11 cellular contexts compared by ENCODE assay signal in genomic region chrX:151754042-151754419, GRCh38. TPM values are rescaled to one million over a fixed set of nuclear protein-coding genes. Genes with fewer than 3 reads are reported as not detected.
A peak's percentile ranks its signal among the peaks of the same experiment; 100 is the strongest.
DNase-seq lines count a peak whose midpoint lies in the region; ATAC-seq and TF ChIP-seq lines count a peak whose summit lies in the region.
"Had no signal": no experiment of that assay in that cellular context is flagged by ENCODE, and none has a peak within 500 bp of the region (broad histone marks: within the 10 kb centered on the region; RNA-seq: fewer than 3 reads in every experiment).

No MANE protein-coding gene starts in this region.

- POLR2A ChIA-PET in IMR-90 (lab: Charles Lee; ENCODE audit: unreplicated experiment), result no interaction called here

- H3K9me1 ChIP-seq in IMR-90 (ENCODE audit: insufficient read depth, low read length), result no peaks in the 10 kb centered on the region

- no peak overlapping the region for H2AK5ac ChIP-seq in IMR-90 (ENCODE audit: low read depth, low read length)

- WGBS in IMR-90 (ENCODE audit: extremely low coverage in 2 of 2, insufficient read length in 1 of 2), 2 experiments, result 58% methylated on average over 3 of the region's 6 CpGs; no CpG with 5 or more reads in 1 of the 2 experiments

- H3K4me2 ChIP-seq in IMR-90 (ENCODE audit: low read depth, low read length), result no peak overlapping the region

- H2BK15ac ChIP-seq in IMR-90 (ENCODE audit: low read depth, low read length), result no peak overlapping the region

- CTCF ChIA-PET in IMR-90 (lab: Yijun Ruan, JAX), result no interaction called here

- no peak overlapping the region for H2BK20ac ChIP-seq in IMR-90 (ENCODE audit: low read depth, low read length)

- peaks cover 3 to 27% of the 10 kb centered on the region in 2 donors for H3K27me3 Mint-ChIP-seq in natural killer cell (ENCODE audit: low read depth in 2 of 2)

- no peak overlapping the region for H2AFZ ChIP-seq in IMR-90 (replicated peaks; ENCODE audit: low read length, poor library complexity)

- no peaks in the 10 kb centered on the region for H3K9me3 Mint-ChIP-seq in natural killer cell
- H3K9me3 Mint-ChIP-seq: memory B cell had no signal

- dilution Hi-C loops in IMR-90 (cut with HindIII; ENCODE audit: low sequenced_read_pairs, unreplicated experiment), result no loop called here

- intact Hi-C loops in IMR-90 (cut with micrococcal nuclease) (loop anchor here (5.0 kb wide), 1 partner anchor 883 kb away; the partner anchor contains the start of gene GABRQ), natural killer cell (cut with micrococcal nuclease) (no loop called here)

- no peak overlapping the region for H3K9ac ChIP-seq in IMR-90 (ENCODE audit: low read depth, low read length)
- H3K9ac ChIP-seq in adipocyte (ENCODE audit: low read length), result no peak overlapping the region

- H3K27ac ChIP-seq in IMR-90 (ENCODE audit: insufficient read depth, low read length), result no peak overlapping the region
- H3K27ac ChIP-seq: testis had no signal

- BruUV-seq in IMR-90 (replicated peaks; lab: Mats Ljungman, UMichigan), result no TSS peak

- H3K27me3 ChIP-seq in IMR-90 (ENCODE audit: control insufficient read depth, insufficient read depth, low read length) (no peaks in the 10 kb centered on the region), adipocyte (replicated peaks; ENCODE audit: control insufficient read depth, insufficient read depth, low read length) (peaks cover 54% of the 10 kb centered on the region)
- H3K27me3 ChIP-seq: testis had no signal

- no peaks in the 10 kb centered on the region for H3K79me1 ChIP-seq in IMR-90 (ENCODE audit: low read depth in 1 of 2, low read length in 2 of 2)

- H3K27ac Mint-ChIP-seq in natural killer cell, result no peak overlapping the region
- H3K27ac Mint-ChIP-seq: memory B cell had no signal

- H3K18ac ChIP-seq in IMR-90 (ENCODE audit: low read depth, low read length), result no peak overlapping the region

- no peaks in the 10 kb centered on the region for H4K20me1 ChIP-seq in IMR-90 (ENCODE audit: insufficient read depth, low read length)

- H3K4me3 ChIP-seq in IMR-90 (ENCODE audit: insufficient read depth, low read depth, low read length) (no peak overlapping the region), adipocyte (ENCODE audit: low read length) (no peak overlapping the region)
- H3K4me3 ChIP-seq: testis had no signal

- H3K4ac ChIP-seq in IMR-90 (ENCODE audit: low read depth, low read length), result no peak overlapping the region

- H3K14ac ChIP-seq in IMR-90 (replicated peaks; ENCODE audit: low read depth, low read length), result no peak overlapping the region

- H3K36me3 Mint-ChIP-seq in natural killer cell, result no peaks in the 10 kb centered on the region
- H3K36me3 Mint-ChIP-seq: memory B cell had no signal

- H4K5ac ChIP-seq in IMR-90 (ENCODE audit: low read depth, low read length), result no peak overlapping the region

- no peak overlapping the region for H3K23ac ChIP-seq in IMR-90 (ENCODE audit: low read depth, low read length)

- no peak overlapping the region for H2AK9ac ChIP-seq in IMR-90 (replicated peaks; ENCODE audit: low read depth, low read length, poor library complexity)

- H3K9me3 ChIP-seq in IMR-90 (ENCODE audit: control insufficient read depth, insufficient read depth, low read length) (peaks cover 4% of the 10 kb centered on the region; the same call in 1 of the 2 replicates), adipocyte (ENCODE audit: control insufficient read depth, low read length) (no peaks in the 10 kb centered on the region)
- H3K9me3 ChIP-seq: testis had no signal

- no peak overlapping the region for H4K91ac ChIP-seq in IMR-90 (ENCODE audit: insufficient read depth, low read depth, low read length)

- H4K8ac ChIP-seq in IMR-90 (ENCODE audit: low read depth in 2 of 2, low read length in 2 of 2), result no peak overlapping the region

- no peak overlapping the region for H2BK120ac ChIP-seq in IMR-90 (ENCODE audit: low read depth, low read length)

- no peak for TF ChIP-seq RAD21 in IMR-90 (IDR thresholded peaks at IDR 0.05; ENCODE audit: low read length)

- TF ChIP-seq CTCF in IMR-90 (conservative IDR thresholded peaks at IDR 0.05; ENCODE audit: low read depth, low read length) (no peak), natural killer cell (IDR thresholded peaks at IDR 0.05) (no peak), GM20000 (IDR thresholded peaks at IDR 0.05; ENCODE audit: extremely low read depth, missing control alignments) (no peak)

- no peak for ATAC-seq in IMR-90 (ENCODE audit: low read depth)
- no peak for ATAC-seq in HG03378 (IDR thresholded peaks at IDR 0.05; ENCODE audit: unreplicated experiment)
- ATAC-seq in natural killer cell, result no peak
- no peak for ATAC-seq in HG03469 (IDR thresholded peaks at IDR 0.05; ENCODE audit: unreplicated experiment)

- DNase-seq in AG20443 (ENCODE audit: low spot score) (peak; percentile 78), IMR-90 (peak; percentile 8), adipocyte (ENCODE audit: low read depth) (peak; percentile 80), kidney tubule cell (ENCODE audit: low spot score) (peak; percentile 54), natural killer cell (no peak), GM20000 (ENCODE audit: low spot score) (no peak)
- DNase-seq: NCI-H187 treated with DMSO at 0.1 percent for 48 hours had no signal

- no peak overlapping the region for H3K4me3 Mint-ChIP-seq in natural killer cell
- H3K4me3 Mint-ChIP-seq: memory B cell had no signal

- in situ Hi-C loops in IMR-90 (cut with MboI; ENCODE audit: low sequenced_read_pairs), result loop anchor here (25.0 kb wide), 1 partner anchor 883 kb away; the partner anchor contains the start of gene GABRQ

- H3K36me3 ChIP-seq in IMR-90 (ENCODE audit: control insufficient read depth, insufficient read depth, low read length), result no peaks in the 10 kb centered on the region
- no peaks in the 10 kb centered on the region for H3K36me3 ChIP-seq in adipocyte (ENCODE audit: control insufficient read depth, insufficient read depth, low read length, severe bottlenecking)

- H3K4me1 Mint-ChIP-seq in natural killer cell, result no peaks in the 10 kb centered on the region
- H3K4me1 Mint-ChIP-seq: memory B cell had no signal

- no peak overlapping the region for H3K56ac ChIP-seq in IMR-90 (ENCODE audit: extremely low read depth, insufficient read depth, low read length)

- TF ChIP-seq POLR2A in IMR-90 (IDR thresholded peaks at IDR 0.05; ENCODE audit: low read depth, low read length), result no peak

- no peaks in the 10 kb centered on the region for H3K4me1 ChIP-seq in IMR-90 (ENCODE audit: control insufficient read depth, insufficient read depth, low read length)
- peaks cover 10% of the 10 kb centered on the region for H3K4me1 ChIP-seq in adipocyte (ENCODE audit: control insufficient read depth, insufficient read depth, low read length)
- H3K4me1 ChIP-seq: testis had no signal

- H2BK5ac ChIP-seq in IMR-90 (ENCODE audit: low read depth, low read length, poor library complexity, severe bottlenecking), result no peak overlapping the region

TF ChIP-seq in IMR-90, 13 proteins besides CTCF, POLR2A, EP300 and RAD21:
- TF ChIP-seq NFE2L2 (IDR thresholded peaks at IDR 0.05; ENCODE audit: low read depth, low read length), result no peak

RNA-seq across cellular contexts. Expression of gene CNGA2, which starts 19.5 kb away (rescaled TPM):
- total RNA-seq in IMR-90 (2012; rRNA removed) (not detected in 2 replicates), natural killer cell (not detected)
- polyA plus RNA-seq in IMR-90 (2012; rRNA removed), result not detected in 2 replicates
- not detected in 2 replicates for polyA plus RNA-seq in IMR-90 (2012; cell fraction: cytosol; rRNA removed)
- polyA plus RNA-seq in IMR-90 (2012; cell fraction: nucleus; rRNA removed; ENCODE audit: low replicate concordance), result not detected in 2 replicates

RNA-seq across cellular contexts. Expression of gene FATE1, which starts 38.2 kb away (rescaled TPM):
- total RNA-seq in IMR-90 (2012; rRNA removed), result not detected in 2 replicates
- not detected in 2 replicates for polyA plus RNA-seq in IMR-90 (2012; rRNA removed)
- polyA plus RNA-seq in IMR-90 (2012; cell fraction: cytosol; rRNA removed), result not detected in 2 replicates
- polyA plus RNA-seq in IMR-90 (2012; cell fraction: nucleus; rRNA removed; ENCODE audit: low replicate concordance), result not detected in 2 replicates
- total RNA-seq in natural killer cell, result not detected

RNA-seq across cellular contexts. Expression of gene PRRG3, which starts 58.8 kb away (rescaled TPM):
- total RNA-seq in IMR-90 (2012; rRNA removed) (not detected in 2 replicates), natural killer cell (not detected)
- polyA plus RNA-seq in IMR-90 (2012; rRNA removed), result not detected in 2 replicates
- polyA plus RNA-seq in IMR-90 (2012; cell fraction: cytosol; rRNA removed), result not detected in 2 replicates
- polyA plus RNA-seq in IMR-90 (2012; cell fraction: nucleus; rRNA removed; ENCODE audit: low replicate concordance), result not detected in 2 replicates

Comparison
In these comparisons a context has a peak if more than half of its experiments do, and no peak if none do; other contexts are left out.
1. DNase-seq: peak in AG20443 (single experiment), IMR-90 (single experiment), adipocyte (single experiment) and kidney tubule cell (single experiment); none in natural killer cell (single experiment) and GM20000 (single experiment).